In genomic region chr1:27559466-27560030, GRCh38 we compare ENCODE assay signal across 15 cellular contexts. TPM values are rescaled to one million over a fixed set of nuclear protein-coding genes. Genes with fewer than 3 reads are reported as not detected.
DNase-seq lines count a peak whose midpoint lies in the region; ATAC-seq and TF ChIP-seq lines count a peak whose summit lies in the region.
"Had no signal": no experiment of that assay in that cellular context is flagged by ENCODE, and none has a peak within 500 bp of the region (broad histone marks: within the 10 kb centered on the region; RNA-seq: fewer than 3 reads in every experiment).

No MANE protein-coding gene starts in this region.

- no peak for DNase-seq in activated naive CD8-positive, alpha-beta T cell treated with anti-CD3 and anti-CD28 coated beads, Interleukin-2, amount 10 ng/mL, durations not matched to agents 7 days and 5 days
- DNase-seq in activated naive CD8-positive, alpha-beta T cell treated with anti-CD3 and anti-CD28 coated beads, Interleukin-2, amount 50 U/mL, for 24 hours, result no peak
- DNase-seq in body of pancreas, result no peak
- DNase-seq in mesendoderm, result no peak
- no peak for DNase-seq in tibial artery
- no peak for DNase-seq in iPS-NIHi11 (ENCODE audit: low spot score)
- DNase-seq in NCI-H345 treated with DMSO at 0.1 percent for 48 hours (lab: John Stamatoyannopoulos, UW; ENCODE audit: unreplicated experiment), result no peak
- DNase-seq in NCI-H2171 (lab: John Stamatoyannopoulos, UW), result no peak
- DNase-seq: activated T-cell treated with anti-CD3 and anti-CD28 coated beads, Interleukin-2, amount 50 U/mL, for 4 hours; erythroblast; GM23248; NCI-H1105 treated with DMSO at 0.1 percent for 48 hours; NCI-H774; SIG-M5 had no signal

- no peak overlapping the region for H3K23ac ChIP-seq in mesendoderm (ENCODE audit: low read length)

- H3K9me3 Mint-ChIP-seq in activated naive CD8-positive, alpha-beta T cell treated with anti-CD3 and anti-CD28 coated beads, Interleukin-2, amount 10 ng/mL, durations not matched to agents 7 days and 5 days, result no peaks in the 10 kb centered on the region
- H3K9me3 Mint-ChIP-seq in activated naive CD8-positive, alpha-beta T cell treated with anti-CD3 and anti-CD28 coated beads, Interleukin-2, amount 50 U/mL, for 24 hours, result no peaks in the 10 kb centered on the region
- H3K9me3 Mint-ChIP-seq: activated T-cell treated with anti-CD3 and anti-CD28 coated beads, Interleukin-2, amount 50 U/mL, for 4 hours had no signal

- H3K27me3 ChIP-seq in body of pancreas, result no peaks in the 10 kb centered on the region
- no peaks in the 10 kb centered on the region for H3K27me3 ChIP-seq in mesendoderm (ENCODE audit: insufficient read depth, low read length, poor library complexity)
- H3K27me3 ChIP-seq in tibial artery, result no peaks in the 10 kb centered on the region

- no peak overlapping the region for H3K18ac ChIP-seq in mesendoderm (ENCODE audit: low read length)

- H3K36me3 ChIP-seq in body of pancreas (replicated peaks in 1 of 2; ENCODE audit: insufficient read depth in 1 of 2, low read depth in 2 of 2), result no peaks in the 10 kb centered on the region
- no peaks in the 10 kb centered on the region for H3K36me3 ChIP-seq in mesendoderm (ENCODE audit: control insufficient read depth, insufficient read depth, low read length)
- H3K36me3 ChIP-seq in tibial artery, result peaks cover 0 to 18% (median 10%) of the 10 kb centered on the region in 3 donors

- H3K4me1 ChIP-seq in body of pancreas, result peaks cover 59% of the 10 kb centered on the region
- H3K4me1 ChIP-seq in mesendoderm (ENCODE audit: control insufficient read depth, low read depth, low read length), result peaks cover 35% of the 10 kb centered on the region
- peaks cover 30 to 92% (median 87%) of the 10 kb centered on the region in 4 donors for H3K4me1 ChIP-seq in tibial artery

- no peak overlapping the region for H4K8ac ChIP-seq in mesendoderm (ENCODE audit: low read depth, low read length)

- H3K27ac ChIP-seq in body of pancreas, result peak overlapping the region in 3 of 4 donors; percentile 5 to 95 (median 23)
- H3K27ac ChIP-seq in mesendoderm (ENCODE audit: low read depth, low read length), result no peak overlapping the region
- H3K27ac ChIP-seq in tibial artery, result peak overlapping the region; percentile 97 to 99
- H3K27ac ChIP-seq: GM23248 had no signal

- no peak overlapping the region for H3K4me2 ChIP-seq in mesendoderm (ENCODE audit: low read length)

- no peak overlapping the region for H2BK120ac ChIP-seq in mesendoderm (ENCODE audit: low read depth, low read length)

- no peak for TF ChIP-seq CTCF in body of pancreas (IDR thresholded peaks at IDR 0.05)
- TF ChIP-seq CTCF in tibial artery (IDR thresholded peaks at IDR 0.05), result no peak

- H3K4ac ChIP-seq in mesendoderm (ENCODE audit: low read depth, low read length), result no peak overlapping the region

- no peak overlapping the region for H2BK15ac ChIP-seq in mesendoderm (replicated peaks; ENCODE audit: low read depth)

- 76 to 79% methylated on average over 8 of the region's 8 CpGs for WGBS in body of pancreas, 2 donors
- WGBS in mesendoderm (ENCODE audit: extremely low coverage, insufficient coverage, low lambda C conversion rate), result no CpG with 5 or more reads among the region's 8 CpGs

- H3K36me3 Mint-ChIP-seq in activated naive CD8-positive, alpha-beta T cell treated with anti-CD3 and anti-CD28 coated beads, Interleukin-2, amount 10 ng/mL, durations not matched to agents 7 days and 5 days, result peaks cover 3% of the 10 kb centered on the region
- no peaks in the 10 kb centered on the region for H3K36me3 Mint-ChIP-seq in activated naive CD8-positive, alpha-beta T cell treated with anti-CD3 and anti-CD28 coated beads, Interleukin-2, amount 50 U/mL, for 24 hours (ENCODE audit: low read depth)

- H3K9ac ChIP-seq in mesendoderm (ENCODE audit: low read length), result no peak overlapping the region
- H3K9ac ChIP-seq: GM23248 had no signal

- no peaks in the 10 kb centered on the region for H3K27me3 Mint-ChIP-seq in activated naive CD8-positive, alpha-beta T cell treated with anti-CD3 and anti-CD28 coated beads, Interleukin-2, amount 10 ng/mL, durations not matched to agents 7 days and 5 days
- H3K27me3 Mint-ChIP-seq in activated naive CD8-positive, alpha-beta T cell treated with anti-CD3 and anti-CD28 coated beads, Interleukin-2, amount 50 U/mL, for 24 hours, result no peaks in the 10 kb centered on the region

- H3K4me3 ChIP-seq in body of pancreas, result no peak overlapping the region
- H3K4me3 ChIP-seq in mesendoderm (ENCODE audit: low read length), result no peak overlapping the region
- H3K4me3 ChIP-seq in tibial artery, result no peak overlapping the region
- H3K4me3 ChIP-seq: GM23248 had no signal

- H3K4me1 Mint-ChIP-seq in activated naive CD8-positive, alpha-beta T cell treated with anti-CD3 and anti-CD28 coated beads, Interleukin-2, amount 10 ng/mL, durations not matched to agents 7 days and 5 days, result peaks cover 38% of the 10 kb centered on the region
- peaks cover 34% of the 10 kb centered on the region for H3K4me1 Mint-ChIP-seq in activated naive CD8-positive, alpha-beta T cell treated with anti-CD3 and anti-CD28 coated beads, Interleukin-2, amount 50 U/mL, for 24 hours

- no peak for TF ChIP-seq POLR2A in body of pancreas (IDR thresholded peaks at IDR 0.05)

- H4K5ac ChIP-seq in mesendoderm (ENCODE audit: low read length), result no peak overlapping the region

- peak overlapping the region; percentile 70 for H3K56ac ChIP-seq in mesendoderm (ENCODE audit: low read length)

- no peak for ATAC-seq in activated naive CD8-positive, alpha-beta T cell treated with anti-CD3 and anti-CD28 coated beads, Interleukin-2, amount 10 ng/mL, durations not matched to agents 7 days and 5 days (ENCODE audit: low read depth)
- no peak for ATAC-seq in activated naive CD8-positive, alpha-beta T cell treated with anti-CD3 and anti-CD28 coated beads, Interleukin-2, amount 50 U/mL, for 24 hours
- no peak for ATAC-seq in body of pancreas
- ATAC-seq: activated T-cell treated with anti-CD3 and anti-CD28 coated beads, Interleukin-2, amount 50 U/mL, for 4 hours; HepG2 had no signal

- H3K9me3 ChIP-seq in body of pancreas (no peaks in the 10 kb centered on the region), tibial artery (no peaks in the 10 kb centered on the region)

- H3K79me2 ChIP-seq in mesendoderm (ENCODE audit: control insufficient read depth, insufficient read depth, low read length), result peaks cover 10% of the 10 kb centered on the region

- no peak overlapping the region for H2BK5ac ChIP-seq in mesendoderm (ENCODE audit: low read length)

- peak overlapping the region; percentile 17 for H3K27ac Mint-ChIP-seq in activated naive CD8-positive, alpha-beta T cell treated with anti-CD3 and anti-CD28 coated beads, Interleukin-2, amount 10 ng/mL, durations not matched to agents 7 days and 5 days
- no peak overlapping the region for H3K27ac Mint-ChIP-seq in activated naive CD8-positive, alpha-beta T cell treated with anti-CD3 and anti-CD28 coated beads, Interleukin-2, amount 50 U/mL, for 24 hours

- POLR2A ChIA-PET in activated naive CD8-positive, alpha-beta T cell treated with anti-CD3 and anti-CD28 coated beads, Interleukin-2, amount 10 ng/mL, durations not matched to agents 7 days and 5 days (lab: Charles Lee), result interaction anchor here (0.6 kb wide), 1 partner anchor 274 kb away, joined by 3 read pairs; no protein-coding TSS in a partner anchor

- intact Hi-C loops in body of pancreas (cut with DNase I), result loop anchor here (5.0 kb wide), 1 partner anchor 38 kb away; no protein-coding TSS in a partner anchor
- intact Hi-C loops in tibial artery (cut with DNase I; ENCODE audit: low total_unique reads), result loop anchor here (5.0 to 10.0 kb wide), 2 partner anchors 43 to 105 kb away; partner anchors contain the start of gene AHDC1

- peaks cover 14% of the 10 kb centered on the region for H3K79me1 ChIP-seq in mesendoderm (ENCODE audit: low read length)

- H2AK5ac ChIP-seq in mesendoderm (ENCODE audit: low read length), result no peak overlapping the region

- H3K4me3 Mint-ChIP-seq in activated naive CD8-positive, alpha-beta T cell treated with anti-CD3 and anti-CD28 coated beads, Interleukin-2, amount 10 ng/mL, durations not matched to agents 7 days and 5 days, result no peak overlapping the region
- H3K4me3 Mint-ChIP-seq in activated naive CD8-positive, alpha-beta T cell treated with anti-CD3 and anti-CD28 coated beads, Interleukin-2, amount 50 U/mL, for 24 hours, result no peak overlapping the region
- H3K4me3 Mint-ChIP-seq: activated T-cell treated with anti-CD3 and anti-CD28 coated beads, Interleukin-2, amount 50 U/mL, for 4 hours had no signal

RNA-seq across cellular contexts. Expression of gene AHDC1, which starts 44.4 kb away (rescaled TPM):
- 10 to 100 TPM; 21.6 to 22.2 TPM for total RNA-seq in activated naive CD8-positive, alpha-beta T cell treated with anti-CD3 and anti-CD28 coated beads, Interleukin-2, amount 10 ng/mL, durations not matched to agents 7 days and 5 days
- 10 to 100 TPM; 13.5 to 14.2 TPM for total RNA-seq in body of pancreas
- 8.1 TPM for polyA plus RNA-seq in mesendoderm (2013, experiment 1 of 2)
- 8.0 TPM for polyA plus RNA-seq in mesendoderm (2013, experiment 2 of 2)
